Comparison of ENCODE assay signal across 9 cellular contexts in the genomic region with DNA sequence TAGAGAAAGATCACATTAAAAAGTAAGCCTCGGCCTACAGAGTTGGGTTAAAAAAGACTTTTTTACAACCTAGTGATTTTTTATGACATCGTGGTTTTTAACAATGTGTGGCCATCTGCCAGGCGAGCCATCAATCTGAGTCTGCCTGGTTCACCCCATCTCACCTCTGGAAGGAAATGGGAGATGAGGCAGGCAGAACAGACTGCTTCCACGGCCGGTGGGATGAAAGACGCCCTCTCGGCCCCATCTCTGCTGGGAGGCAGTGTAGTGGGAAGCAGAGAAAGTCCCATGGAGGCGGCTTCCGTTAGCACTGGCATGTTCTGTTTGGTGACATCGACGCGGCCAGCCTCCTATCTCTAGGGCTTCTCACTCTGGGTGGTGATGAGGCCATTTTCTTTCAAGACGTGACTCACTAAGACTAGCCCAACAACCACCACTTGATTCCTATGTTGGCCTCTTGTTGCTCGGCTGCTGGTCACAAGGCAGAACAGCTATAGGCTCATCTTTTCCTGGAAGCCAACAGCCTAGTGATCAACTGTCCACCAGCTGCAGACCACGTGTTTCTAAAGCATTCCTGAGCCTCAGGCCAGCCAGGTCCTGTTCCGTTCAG.
A peak's percentile ranks its signal among the peaks of the same experiment; 100 is the strongest.
DNase-seq lines count a peak whose midpoint lies in the region; ATAC-seq and TF ChIP-seq lines count a peak whose summit lies in the region.
"Had no signal": no experiment of that assay in that cellular context is flagged by ENCODE, and none has a peak within 500 bp of the region (broad histone marks: within the 10 kb centered on the region; RNA-seq: fewer than 3 reads in every experiment).

No MANE protein-coding gene starts in this region.

- ATAC-seq in Panc1 (peak; percentile 39; the same call in 1 of the 2 replicates), HG03342 (IDR thresholded peaks at IDR 0.05; ENCODE audit: unreplicated experiment) (no peak), GM18868 (IDR thresholded peaks at IDR 0.05; ENCODE audit: unreplicated experiment) (no peak)

- in situ Hi-C loops in Panc1 (cut with HindIII; ENCODE audit: low pct_unique_long_range_greater_than_20kb, low sequenced_read_pairs), result no loop called here

- H3K27me3 ChIP-seq in Panc1 (ENCODE audit: control insufficient read depth, insufficient read depth, low read length) (no peaks in the 10 kb centered on the region), esophagus squamous epithelium (no peaks in the 10 kb centered on the region), ovary (no peaks in the 10 kb centered on the region)

- TF ChIP-seq POLR2A in esophagus squamous epithelium (IDR thresholded peaks at IDR 0.05) (no peak), ovary (IDR thresholded peaks at IDR 0.05) (no peak)

- TF ChIP-seq EP300 in ovary (IDR thresholded peaks at IDR 0.05), result no peak

- no peaks in the 10 kb centered on the region for H3K9me3 ChIP-seq in Panc1 (ENCODE audit: control insufficient read depth, insufficient read depth, low read depth, low read length)
- H3K9me3 ChIP-seq in esophagus squamous epithelium, result no peaks in the 10 kb centered on the region
- H3K9me3 ChIP-seq in ovary, result no peaks in the 10 kb centered on the region

- H3K9me3 Mint-ChIP-seq in activated naive CD4-positive, alpha-beta T cell treated with anti-CD3 and anti-CD28 coated beads, Interleukin-2, amount 10 ng/mL, durations not matched to agents 7 days and 5 days, result no peaks in the 10 kb centered on the region
- H3K9me3 Mint-ChIP-seq in activated naive CD4-positive, alpha-beta T cell treated with anti-CD3 and anti-CD28 coated beads for 36 hours, result no peaks in the 10 kb centered on the region

- TF ChIP-seq CTCF in AG10803 (conservative IDR thresholded peaks at IDR 0.05; ENCODE audit: low read length) (no peak), Panc1 (IDR thresholded peaks at IDR 0.05) (no peak), esophagus squamous epithelium (IDR thresholded peaks at IDR 0.05) (no peak), ovary (IDR thresholded peaks at IDR 0.05) (no peak)

- 81 to 85% methylated on average over 16 of the region's 16 CpGs for WGBS in esophagus squamous epithelium, 2 donors
- WGBS in ovary, 3 donors, result 53 to 64% (median 61%) methylated on average over 16 of the region's 16 CpGs

- CTCF ChIA-PET in Panc1 (lab: Charles Lee), result no interaction called here
- CTCF ChIA-PET in activated naive CD4-positive, alpha-beta T cell treated with anti-CD3 and anti-CD28 coated beads, Interleukin-2, amount 10 ng/mL, durations not matched to agents 7 days and 5 days (lab: Charles Lee), result no interaction called here
- CTCF ChIA-PET in activated naive CD4-positive, alpha-beta T cell treated with anti-CD3 and anti-CD28 coated beads for 36 hours (lab: Charles Lee), result no interaction called here

- BruUV-seq in Panc1 (replicated peaks; lab: Mats Ljungman, UMichigan), result no TSS peak

- H3K4me1 Mint-ChIP-seq in activated naive CD4-positive, alpha-beta T cell treated with anti-CD3 and anti-CD28 coated beads, Interleukin-2, amount 10 ng/mL, durations not matched to agents 7 days and 5 days, result peaks cover 2% of the 10 kb centered on the region
- peaks cover 3% of the 10 kb centered on the region for H3K4me1 Mint-ChIP-seq in activated naive CD4-positive, alpha-beta T cell treated with anti-CD3 and anti-CD28 coated beads for 36 hours (ENCODE audit: low read depth)

- H3K27ac ChIP-seq in Panc1 (ENCODE audit: low read length), result no peak overlapping the region
- peak overlapping the region; percentile 41 to 89 (median 72) for H3K27ac ChIP-seq in esophagus squamous epithelium
- peak overlapping the region; percentile 24 to 76 for H3K27ac ChIP-seq in ovary

- H3K4me3 ChIP-seq in AG10803 (ENCODE audit: low read length) (peak overlapping the region; percentile 23; the same call in 1 of the 2 replicates), Panc1 (ENCODE audit: low read depth in 2 of 2, low read length in 2 of 2) (no peak overlapping the region), esophagus squamous epithelium (no peak overlapping the region), ovary (no peak overlapping the region)

- H3K36me3 Mint-ChIP-seq in activated naive CD4-positive, alpha-beta T cell treated with anti-CD3 and anti-CD28 coated beads, Interleukin-2, amount 10 ng/mL, durations not matched to agents 7 days and 5 days, result no peaks in the 10 kb centered on the region
- H3K36me3 Mint-ChIP-seq in activated naive CD4-positive, alpha-beta T cell treated with anti-CD3 and anti-CD28 coated beads for 36 hours (ENCODE audit: low read depth), result no peaks in the 10 kb centered on the region

- intact Hi-C loops in Panc1 (cut with micrococcal nuclease; ENCODE audit: unreplicated experiment) (no loop called here), esophagus squamous epithelium (cut with DNase I) (no loop called here), ovary (cut with DNase I) (no loop called here)
- intact Hi-C loops in activated naive CD4-positive, alpha-beta T cell treated with anti-CD3 and anti-CD28 coated beads for 36 hours (cut with micrococcal nuclease), result no loop called here

- H3K27ac Mint-ChIP-seq in activated naive CD4-positive, alpha-beta T cell treated with anti-CD3 and anti-CD28 coated beads, Interleukin-2, amount 10 ng/mL, durations not matched to agents 7 days and 5 days, result no peak overlapping the region
- H3K27ac Mint-ChIP-seq in activated naive CD4-positive, alpha-beta T cell treated with anti-CD3 and anti-CD28 coated beads for 36 hours, result no peak overlapping the region

- peaks cover 10% of the 10 kb centered on the region for H3K4me1 ChIP-seq in Panc1 (ENCODE audit: control insufficient read depth, insufficient read depth, low read length)
- H3K4me1 ChIP-seq in esophagus squamous epithelium, result peaks cover 3 to 56% (median 29%) of the 10 kb centered on the region in 3 donors
- H3K4me1 ChIP-seq in ovary (ENCODE audit: insufficient read depth), result peaks cover 19% of the 10 kb centered on the region

- H3K4me3 Mint-ChIP-seq in activated naive CD4-positive, alpha-beta T cell treated with anti-CD3 and anti-CD28 coated beads, Interleukin-2, amount 10 ng/mL, durations not matched to agents 7 days and 5 days, result no peak overlapping the region
- no peak overlapping the region for H3K4me3 Mint-ChIP-seq in activated naive CD4-positive, alpha-beta T cell treated with anti-CD3 and anti-CD28 coated beads for 36 hours
- H3K4me3 Mint-ChIP-seq: activated naive CD8-positive, alpha-beta T cell had no signal

- no peaks in the 10 kb centered on the region for H3K27me3 Mint-ChIP-seq in activated naive CD4-positive, alpha-beta T cell treated with anti-CD3 and anti-CD28 coated beads, Interleukin-2, amount 10 ng/mL, durations not matched to agents 7 days and 5 days
- no peaks in the 10 kb centered on the region for H3K27me3 Mint-ChIP-seq in activated naive CD4-positive, alpha-beta T cell treated with anti-CD3 and anti-CD28 coated beads for 36 hours (ENCODE audit: low read depth)
- H3K27me3 Mint-ChIP-seq: activated naive CD8-positive, alpha-beta T cell had no signal

- POLR2A ChIA-PET in Panc1 (lab: Charles Lee), result no interaction called here

- DNase-seq in AG10803 (ENCODE audit: low read depth) (peak; percentile 97), Panc1 (ENCODE audit: low read depth, low spot score) (no peak), esophagus squamous epithelium (lab: John Stamatoyannopoulos, UW) (no peak), ovary (peak in 4 of 5 donors; percentile 39 to 50 (median 42))
- no peak for DNase-seq in activated naive CD4-positive, alpha-beta T cell treated with anti-CD3 and anti-CD28 coated beads, Interleukin-2, amount 10 ng/mL, durations not matched to agents 7 days and 5 days
- DNase-seq in activated naive CD4-positive, alpha-beta T cell treated with anti-CD3 and anti-CD28 coated beads for 36 hours, result no peak

- H3K36me3 ChIP-seq in Panc1 (ENCODE audit: control insufficient read depth, insufficient read depth, low read length), result peaks cover 35% of the 10 kb centered on the region
- H3K36me3 ChIP-seq in esophagus squamous epithelium, result peaks cover 0 to 6% (median 0%) of the 10 kb centered on the region in 3 donors
- no peaks in the 10 kb centered on the region for H3K36me3 ChIP-seq in ovary

Comparison
In these comparisons a context has a peak if more than half of its experiments do, and no peak if none do; other contexts are left out.
1. DNase-seq: peak in AG10803 (single experiment) and ovary (4 of 5); none in Panc1 (single experiment), esophagus squamous epithelium (single experiment), activated naive CD4-positive, alpha-beta T cell treated with anti-CD3 and anti-CD28 coated beads, Interleukin-2, amount 10 ng/mL, durations not matched to agents 7 days and 5 days (single experiment) and activated naive CD4-positive, alpha-beta T cell treated with anti-CD3 and anti-CD28 coated beads for 36 hours (single experiment).